ENCODE assay signal across 13 cellular contexts in genomic region chr16:25925466-25925865, GRCh38.
DNase-seq lines count a peak whose midpoint lies in the region; TF ChIP-seq lines count a peak whose summit lies in the region.
"Had no signal": no experiment of that assay in that cellular context is flagged by ENCODE, and none has a peak within 500 bp of the region (broad histone marks: within the 10 kb centered on the region; RNA-seq: fewer than 3 reads in every experiment).

No MANE protein-coding gene starts in this region.

- no peak overlapping the region for H3K27ac ChIP-seq in dorsolateral prefrontal cortex
- no peak overlapping the region for H3K27ac ChIP-seq in uterus
- H3K27ac ChIP-seq: 22Rv1, GM23248 had no signal

- H3K4me1 ChIP-seq in uterus, result no peaks in the 10 kb centered on the region
- H3K4me1 ChIP-seq: Caco-2 had no signal

- intact Hi-C loops in dorsolateral prefrontal cortex (cut with DNase I) (no loop called here), uterus (cut with DNase I; ENCODE audit: low total_unique reads) (no loop called here)

- TF ChIP-seq CTCF in dorsolateral prefrontal cortex (IDR thresholded peaks at IDR 0.05 in 54 of 56, conservative IDR thresholded peaks at IDR 0.05 in 2 of 56; ENCODE audit: low read depth in 1 of 56, partially characterized antibody in 56 of 56) (no peak), uterus (IDR thresholded peaks at IDR 0.05) (no peak)

- H3K27me3 ChIP-seq in dorsolateral prefrontal cortex (peaks cover 0 to 7% (median 0%) of the 10 kb centered on the region in 45 donors), uterus (no peaks in the 10 kb centered on the region)

- H3K4me3 ChIP-seq in dorsolateral prefrontal cortex, result no peak overlapping the region
- no peak overlapping the region for H3K4me3 ChIP-seq in uterus
- H3K4me3 ChIP-seq: GM23248 had no signal

- TF ChIP-seq POLR2A in uterus (IDR thresholded peaks at IDR 0.05), result no peak

- DNase-seq in D341Med (ENCODE audit: low spot score) (peak; percentile 82), NCI-H82 (lab: John Stamatoyannopoulos, UW) (peak; percentile 93), islet precursor cell (peak; percentile 57), retina (peak; percentile 44), NOMO-1 treated with dmso at 0.1 percent for 144 hours (lab: John Stamatoyannopoulos, UW; ENCODE audit: unreplicated experiment) (no peak), dorsolateral prefrontal cortex (no peak), uterus (no peak)
- DNase-seq: Caco-2; CD8-positive, alpha-beta memory T cell; DMS 273 treated with DMSO at 0.1 percent for 48 hours; GM23248; H7 had no signal

- no peaks in the 10 kb centered on the region for H3K36me3 ChIP-seq in uterus

- H3K9me3 ChIP-seq in uterus, result no peaks in the 10 kb centered on the region
- H3K9me3 ChIP-seq: Caco-2 had no signal

Comparison
In these comparisons a context has a peak if more than half of its experiments do, and no peak if none do; other contexts are left out.
1. DNase-seq: peak in D341Med (single experiment), NCI-H82 (single experiment), islet precursor cell (single experiment) and retina (single experiment); none in NOMO-1 treated with dmso at 0.1 percent for 144 hours (single experiment), dorsolateral prefrontal cortex (0 of 10) and uterus (0 of 2).